In genomic region chr10:124522903-124523260, GRCh38 we compare ENCODE assay signal across 11 cellular contexts.
A peak's percentile ranks its signal among the peaks of the same experiment; 100 is the strongest.
DNase-seq lines count a peak whose midpoint lies in the region; ATAC-seq lines count a peak whose summit lies in the region.
"Had no signal": no experiment of that assay in that cellular context is flagged by ENCODE, and none has a peak within 500 bp of the region (broad histone marks: within the 10 kb centered on the region; RNA-seq: fewer than 3 reads in every experiment).

No MANE protein-coding gene starts in this region.

- DNase-seq in DMS79 (lab: John Stamatoyannopoulos, UW) (peak; percentile 9), DMS79 treated with DMSO at 0.1 percent for 48 hours (lab: John Stamatoyannopoulos, UW) (no peak), SHP77 treated with DMSO at 0.1 percent for 48 hours (lab: John Stamatoyannopoulos, UW) (peak; percentile 77), left kidney (ENCODE audit: low read depth, low spot score) (peak; percentile 72), D341Med (ENCODE audit: low spot score) (no peak)
- DNase-seq in stimulated activated CD4-positive, alpha-beta T cell treated with anti-CD3 and anti-CD28 coated beads, Interleukin-4, amount 100 ng/mL, for 1 hour, result no peak
- DNase-seq: activated CD4-positive, alpha-beta T cell treated with anti-CD3 and anti-CD28 coated beads for 1 hour; activated naive CD4-positive, alpha-beta T cell treated with Interleukin-2 at 50 U/mL for 16 hours had no signal

- ATAC-seq in activated CD4-positive, CD25-positive, alpha-beta regulatory T cell treated with anti-CD3 and anti-CD28 coated beads, Interleukin-2, amount 50 U/mL, for 24 hours, result no peak

- peak overlapping the region; percentile 56 for H3K27ac ChIP-seq in temporal lobe (ENCODE audit: low read depth, low read length)
- H3K27ac ChIP-seq: 22Rv1 had no signal

Comparison
In these comparisons a context has a peak if more than half of its experiments do, and no peak if none do; other contexts are left out.
1. DNase-seq: peak in DMS79 (single experiment), SHP77 treated with DMSO at 0.1 percent for 48 hours (single experiment) and left kidney (single experiment); none in DMS79 treated with DMSO at 0.1 percent for 48 hours (single experiment), stimulated activated CD4-positive, alpha-beta T cell treated with anti-CD3 and anti-CD28 coated beads, Interleukin-4, amount 100 ng/mL, for 1 hour (single experiment) and D341Med (single experiment).